In the genomic region with DNA sequence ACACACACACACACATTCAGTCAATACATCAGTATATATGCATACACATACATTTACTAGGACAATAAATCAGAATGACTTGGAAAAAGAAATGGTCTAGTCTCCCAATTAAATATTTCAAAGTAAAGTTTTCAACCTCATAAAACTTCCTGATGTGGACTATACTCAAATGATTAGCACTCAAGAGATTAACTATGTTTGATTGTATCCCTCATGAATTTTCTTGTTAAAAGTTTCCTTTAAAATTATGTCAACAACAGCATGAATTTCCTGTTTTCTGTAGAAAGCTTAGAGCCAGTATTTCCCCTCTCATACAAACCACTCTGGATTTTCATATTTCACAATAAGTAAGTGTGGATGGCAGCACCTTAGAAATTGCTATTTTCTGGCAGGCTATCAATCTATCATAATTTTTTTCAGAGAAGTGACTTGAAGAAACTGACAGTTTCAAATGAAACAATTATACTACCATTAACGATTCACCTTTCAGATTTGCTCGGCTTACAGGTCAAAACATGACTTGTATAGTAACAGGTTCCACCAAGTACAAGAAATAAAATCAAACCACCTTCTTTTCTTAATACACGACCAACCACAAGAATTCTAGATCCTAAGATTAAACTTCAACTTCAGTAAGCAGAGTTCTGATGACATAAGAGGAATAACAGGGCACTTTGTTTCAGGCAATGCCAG, we compare ENCODE assay signal across 13 cellular contexts. TPM values are rescaled to one million over a fixed set of nuclear protein-coding genes. Genes with fewer than 3 reads are reported as not detected.
A peak's percentile ranks its signal among the peaks of the same experiment; 100 is the strongest.
DNase-seq lines count a peak whose midpoint lies in the region; ATAC-seq and TF ChIP-seq lines count a peak whose summit lies in the region.
"Had no signal": no experiment of that assay in that cellular context is flagged by ENCODE, and none has a peak within 500 bp of the region (broad histone marks: within the 10 kb centered on the region; RNA-seq: fewer than 3 reads in every experiment).

No MANE protein-coding gene starts in this region.

- no TSS peak for BruUV-seq in Calu3 (replicated peaks; lab: Mats Ljungman, UMichigan)

- H3K36me3 Mint-ChIP-seq in Calu3 (ENCODE audit: insufficient read depth, unreplicated experiment) = peaks cover 70% of the 10 kb centered on the region
- H3K36me3 Mint-ChIP-seq in central memory CD8-positive, alpha-beta T cell (ENCODE audit: insufficient read depth) = peaks cover 33% of the 10 kb centered on the region

- H3K27ac Mint-ChIP-seq in Calu3 (ENCODE audit: unreplicated experiment) = peak overlapping the region; percentile 97
- H3K27ac Mint-ChIP-seq in central memory CD8-positive, alpha-beta T cell (ENCODE audit: low read depth) = peak overlapping the region; percentile 78

- peaks cover 46% of the 10 kb centered on the region for H3K79me2 ChIP-seq in SK-N-SH (ENCODE audit: insufficient read depth)
- no peaks in the 10 kb centered on the region for H3K79me2 ChIP-seq in neural cell (replicated peaks; ENCODE audit: insufficient read depth, low read length)

- POLR2A ChIA-PET in SK-N-SH (lab: Yijun Ruan, JAX) = no interaction called here

- H3K9ac ChIP-seq in SK-N-SH = no peak overlapping the region
- H3K9ac ChIP-seq in neural cell (ENCODE audit: low read length) = no peak overlapping the region

- H3F3A ChIP-seq in SK-N-SH (replicated peaks; ENCODE audit: insufficient read depth) (peaks cover 7% of the 10 kb centered on the region), neural cell (ENCODE audit: insufficient read depth, low read length, poor library complexity, severe bottlenecking) (no peaks in the 10 kb centered on the region)

- H3K36me3 ChIP-seq in SK-N-SH (replicated peaks in 1 of 2; ENCODE audit: control insufficient read depth in 1 of 2, insufficient read depth in 2 of 2, low read length in 1 of 2) (peaks cover 50 to 61% of the 10 kb centered on the region in 2 experiments), neural cell (ENCODE audit: insufficient read depth, low read length) (no peaks in the 10 kb centered on the region)

- TF ChIP-seq CTCF in Calu3 (IDR thresholded peaks at IDR 0.05; ENCODE audit: unreplicated experiment) (no peak), SK-N-SH (IDR thresholded peaks at IDR 0.05) (no peak), neural cell (IDR thresholded peaks at IDR 0.05; ENCODE audit: poor library complexity, severe bottlenecking) (no peak)

- H3K4me2 ChIP-seq in SK-N-SH (no peak overlapping the region), neural cell (ENCODE audit: low read length) (peak overlapping the region; percentile 20)

- no peak for ATAC-seq in central memory CD8-positive, alpha-beta T cell (replicated peaks; ENCODE audit: extremely low read depth, poor library complexity, severe bottlenecking)
- ATAC-seq in HG02981 (IDR thresholded peaks at IDR 0.05; ENCODE audit: unreplicated experiment) = no peak

- H3K4me1 ChIP-seq in SK-N-SH (ENCODE audit: control insufficient read depth in 1 of 2, insufficient read depth in 2 of 2, low read depth in 1 of 2, low read length in 1 of 2) = peaks cover 5 to 24% of the 10 kb centered on the region in 2 experiments; a peak in 3 of 4 replicates

- no peaks in the 10 kb centered on the region for H3K27me3 Mint-ChIP-seq in Calu3 (ENCODE audit: unreplicated experiment)
- H3K27me3 Mint-ChIP-seq in central memory CD8-positive, alpha-beta T cell = no peaks in the 10 kb centered on the region

- peak overlapping the region; percentile 39 to 72; a peak in 3 of 4 replicates for H3K27ac ChIP-seq in SK-N-SH (ENCODE audit: low read depth in 2 of 2, low read length in 1 of 2)
- H3K27ac ChIP-seq in neural cell (ENCODE audit: low read length) = peak overlapping the region; percentile 25
- H3K27ac ChIP-seq: RWPE1 had no signal

- CTCF ChIA-PET in Calu3 (lab: Charles Lee) = interaction anchor here (1.3 to 1.6 kb wide), 2 partner anchors 19 to 21 kb away, joined by 4 to 5 read pairs; no protein-coding TSS in a partner anchor
- CTCF ChIA-PET in SK-N-SH (lab: Yijun Ruan, JAX) = interaction anchor here (1.1 kb wide), 1 partner anchor 12 kb away, joined by 3 read pairs; no protein-coding TSS in a partner anchor

- peaks cover 65% of the 10 kb centered on the region for H3K4me1 Mint-ChIP-seq in Calu3 (ENCODE audit: low read depth, unreplicated experiment)
- H3K4me1 Mint-ChIP-seq in central memory CD8-positive, alpha-beta T cell = peaks cover 39% of the 10 kb centered on the region

- H4K20me1 ChIP-seq in SK-N-SH (ENCODE audit: insufficient read depth) (no peaks in the 10 kb centered on the region), neural cell (ENCODE audit: insufficient read depth) (no peaks in the 10 kb centered on the region)

- H3K9me2 ChIP-seq in SK-N-SH = no peaks in the 10 kb centered on the region
- no peaks in the 10 kb centered on the region for H3K9me2 ChIP-seq in neural cell (ENCODE audit: insufficient read depth, low read length)

- peak overlapping the region; percentile 41 for H3K4me3 Mint-ChIP-seq in Calu3 (ENCODE audit: low read depth, unreplicated experiment)
- H3K4me3 Mint-ChIP-seq in central memory CD8-positive, alpha-beta T cell = peak overlapping the region; percentile 49

- TF ChIP-seq RAD21 in SK-N-SH (IDR thresholded peaks at IDR 0.05; ENCODE audit: low read length) = no peak
- no peak for TF ChIP-seq RAD21 in neural cell (conservative IDR thresholded peaks at IDR 0.05)

- H2AFZ ChIP-seq in SK-N-SH (ENCODE audit: low read depth) (no peak overlapping the region), neural cell (ENCODE audit: low read depth, low read length) (no peak overlapping the region)

- H3K9me3 ChIP-seq in SK-N-SH (no peaks in the 10 kb centered on the region), neural cell (ENCODE audit: low read length) (no peaks in the 10 kb centered on the region)

- H3K4me3 ChIP-seq in SK-N-SH (ENCODE audit: low read depth in 2 of 2, low read length in 1 of 2) (no peak overlapping the region), neural cell (ENCODE audit: low read length) (peak overlapping the region; percentile 4)
- H3K4me3 ChIP-seq: lung had no signal

- DNase-seq in Calu3 (no peak), SK-N-SH (no peak), activated gamma-delta T cell treated with Interleukin-2 at 50 U/mL for 16 hours (no peak), NCI-H1930 (lab: John Stamatoyannopoulos, UW) (no peak), NK-92 (lab: John Stamatoyannopoulos, UW; ENCODE audit: unreplicated experiment) (no peak)
- no peak for DNase-seq in central memory CD8-positive, alpha-beta T cell (ENCODE audit: low spot score in 2 of 2)
- DNase-seq: DMS 273 treated with DMSO at 0.1 percent for 48 hours, MV-4-11, NCI-H510A had no signal

- 78% methylated on average over 3 of the region's 3 CpGs for WGBS in SK-N-SH (ENCODE audit: low lambda C conversion rate)

- H3K9me3 Mint-ChIP-seq in Calu3 (ENCODE audit: low read depth, unreplicated experiment) = no peaks in the 10 kb centered on the region
- no peaks in the 10 kb centered on the region for H3K9me3 Mint-ChIP-seq in central memory CD8-positive, alpha-beta T cell

- no peaks in the 10 kb centered on the region for H3K27me3 ChIP-seq in SK-N-SH (ENCODE audit: insufficient read depth)
- H3K27me3 ChIP-seq in neural cell (ENCODE audit: insufficient read depth, low read depth, low read length) = no peaks in the 10 kb centered on the region

- TF ChIP-seq EP300 in SK-N-SH (IDR thresholded peaks at IDR 0.05; ENCODE audit: borderline replicate concordance in 1 of 2, low read depth in 1 of 2, low read length in 1 of 2) (no peak), neural cell (conservative IDR thresholded peaks at IDR 0.05; ENCODE audit: poor library complexity, severe bottlenecking) (peak; percentile 94)

- intact Hi-C loops in Calu3 (cut with micrococcal nuclease; ENCODE audit: unreplicated experiment) = no loop called here

TF ChIP-seq in SK-N-SH, 30 proteins besides CTCF, POLR2A, EP300 and RAD21:
- TF ChIP-seq TCF12 (IDR thresholded peaks at IDR 0.05) (peak; percentile 57), JUND (IDR thresholded peaks at IDR 0.05) (0 out of 2 replicates have a peak, but pooled peaks have one; percentile 11), USF1 (IDR thresholded peaks at IDR 0.05; ENCODE audit: borderline replicate concordance, low read depth) (no peak)

TF ChIP-seq in neural cell, 6 proteins besides CTCF, POLR2A, EP300 and RAD21:
- TF ChIP-seq POLR2AphosphoS5 (IDR thresholded peaks at IDR 0.05) (peak; percentile 71), SMC3 (conservative IDR thresholded peaks at IDR 0.05; ENCODE audit: poor library complexity) (no peak)

RNA-seq across cellular contexts. Expression of gene ELK4, which starts 20.9 kb away (rescaled TPM):
- total RNA-seq in Calu3 (2022) = 110 and 122 TPM in 2 replicates
- polyA plus RNA-seq in SK-N-SH (2012; rRNA removed) (2.6 and 3.8 TPM in 2 replicates), neural cell (6.0 and 10.0 TPM in 2 replicates)
- 4.0 and 5.0 TPM in 2 replicates for polyA plus RNA-seq in SK-N-SH (2012; cell fraction: cytosol; rRNA removed)
- polyA plus RNA-seq in SK-N-SH (2012; cell fraction: nucleus; rRNA removed) = 5.6 and 9.0 TPM in 2 replicates
- polyA minus RNA-seq in neural cell = 10.0 and 13.8 TPM in 2 replicates
